8 cellular contexts compared by ENCODE assay signal in genomic region chr3:156825795-156826143, GRCh38. TPM values are rescaled to one million over a fixed set of nuclear protein-coding genes. Genes with fewer than 3 reads are reported as not detected.
DNase-seq lines count a peak whose midpoint lies in the region; ATAC-seq and TF ChIP-seq lines count a peak whose summit lies in the region.

No MANE protein-coding gene starts in this region.

- POLR2A ChIA-PET in AG04450 (lab: Yijun Ruan, JAX), result no interaction called here

- H3K4me1 Mint-ChIP-seq in immature natural killer cell, result peaks cover 13 to 19% of the 10 kb centered on the region in 2 donors

- CTCF ChIA-PET in AG04450 (lab: Charles Lee), result no interaction called here

- H3K27ac ChIP-seq in AG04450 (ENCODE audit: low read depth, low read length) (peak overlapping the region; percentile 93), substantia nigra (ENCODE audit: low read depth, low read length, poor library complexity, severe bottlenecking) (peak overlapping the region; percentile 67)

- ATAC-seq in GM19043 (IDR thresholded peaks at IDR 0.05; ENCODE audit: low read depth, unreplicated experiment) (peak; percentile 38), HG03175 (IDR thresholded peaks at IDR 0.05; ENCODE audit: unreplicated experiment) (peak; percentile 57)
- ATAC-seq in activated naive CD4-positive, alpha-beta T cell treated with anti-CD3 and anti-CD28 coated beads, Interleukin-2, amount 50 U/mL, for 72 hours, result peak in 1 of 2 donors; percentile 65

- H3K4me3 ChIP-seq in AG04450 (ENCODE audit: low read depth, low read length), result peak overlapping the region; percentile 72

- H3K27me3 Mint-ChIP-seq in immature natural killer cell (ENCODE audit: low read depth in 3 of 3), result peaks cover 3 to 10% (median 4%) of the 10 kb centered on the region in 3 donors

- no peaks in the 10 kb centered on the region for H3K27me3 ChIP-seq in AG04450 (ENCODE audit: control insufficient read depth, insufficient read depth, low read length)

- no peak for TF ChIP-seq CTCF in AG04450 (IDR thresholded peaks at IDR 0.05; ENCODE audit: low read depth, low read length)

- H3K9me3 ChIP-seq in AG04450 (ENCODE audit: control insufficient read depth, insufficient read depth, low read length), result peaks cover 4% of the 10 kb centered on the region; the same call in 1 of the 2 replicates

- DNase-seq in AG04450 (ENCODE audit: low read depth, low spot score) (no peak), immature natural killer cell (no peak), substantia nigra (lab: John Stamatoyannopoulos, UW) (no peak), NCI-H187 (lab: John Stamatoyannopoulos, UW) (no peak)
- DNase-seq in activated naive CD4-positive, alpha-beta T cell treated with anti-CD3 and anti-CD28 coated beads, Interleukin-2, amount 50 U/mL, for 72 hours (ENCODE audit: low spot score in 2 of 2), result no peak
- DNase-seq in NK-92 treated with Interleukin-12 subunit alpha and Interleukin-12 subunit beta, amount 100 ng/mL, for 24 hours (lab: John Stamatoyannopoulos, UW), result no peak

- peaks cover 10 to 23% of the 10 kb centered on the region in 2 donors for H3K36me3 Mint-ChIP-seq in activated naive CD4-positive, alpha-beta T cell treated with anti-CD3 and anti-CD28 coated beads, Interleukin-2, amount 50 U/mL, for 72 hours
- no peaks in the 10 kb centered on the region for H3K36me3 Mint-ChIP-seq in immature natural killer cell

- H3K27ac Mint-ChIP-seq in activated naive CD4-positive, alpha-beta T cell treated with anti-CD3 and anti-CD28 coated beads, Interleukin-2, amount 50 U/mL, for 72 hours, result peak overlapping the region; percentile 97 to 99
- peak overlapping the region; percentile 96 to 99 (median 98) for H3K27ac Mint-ChIP-seq in immature natural killer cell

- peak overlapping the region; percentile 90 to 99 (median 95) for H3K4me3 Mint-ChIP-seq in immature natural killer cell

- H3K9me3 Mint-ChIP-seq in activated naive CD4-positive, alpha-beta T cell treated with anti-CD3 and anti-CD28 coated beads, Interleukin-2, amount 50 U/mL, for 72 hours, result peaks cover 0 to 3% of the 10 kb centered on the region in 2 donors
- H3K9me3 Mint-ChIP-seq in immature natural killer cell, result no peaks in the 10 kb centered on the region

RNA-seq across cellular contexts. Expression of gene LEKR1, which starts 0.4 kb away (rescaled TPM):
- polyA plus RNA-seq in AG04450 (2011; rRNA removed) (0.17 and 0.26 TPM in 2 replicates), immature natural killer cell (1 to 10 TPM in 2 of 3 donors, not detected in 1; 1.6 to 2.1 TPM)
- 0.92 and 1.3 TPM in 2 replicates for polyA minus RNA-seq in AG04450 (2011; rRNA and poly(A)+ RNA removed)
- 1 to 10 TPM; 1.0 to 1.1 TPM for total RNA-seq in activated naive CD4-positive, alpha-beta T cell treated with anti-CD3 and anti-CD28 coated beads, Interleukin-2, amount 50 U/mL, for 72 hours
